In genomic region chrX:45233541-45233940, GRCh38 we compare ENCODE assay signal across 17 cellular contexts. TPM values are rescaled to one million over a fixed set of nuclear protein-coding genes. Genes with fewer than 3 reads are reported as not detected.
"Had no signal": no experiment of that assay in that cellular context is flagged by ENCODE, and none has a peak within 500 bp of the region (broad histone marks: within the 10 kb centered on the region; RNA-seq: fewer than 3 reads in every experiment).

No MANE protein-coding gene starts in this region.

- H3K36me3 ChIP-seq: pancreas, sigmoid colon, thyroid gland had no signal

- H3K27ac Mint-ChIP-seq: activated CD8-positive, alpha-beta memory T cell treated with anti-CD3 and anti-CD28 coated beads, Interleukin-2, amount 10 ng/mL, durations not matched to agents 7 days and 5 days; activated naive CD4-positive, alpha-beta T cell treated with anti-CD3 and anti-CD28 coated beads, Interleukin-2, amount 10 ng/mL, durations not matched to agents 7 days and 5 days had no signal

- ATAC-seq: activated CD8-positive, alpha-beta memory T cell treated with anti-CD3 and anti-CD28 coated beads, Interleukin-2, amount 10 ng/mL, durations not matched to agents 7 days and 5 days; body of pancreas; left lobe of liver; pancreas had no signal

- H3K4me3 Mint-ChIP-seq: activated CD8-positive, alpha-beta memory T cell treated with anti-CD3 and anti-CD28 coated beads, Interleukin-2, amount 10 ng/mL, durations not matched to agents 7 days and 5 days; activated naive CD4-positive, alpha-beta T cell treated with anti-CD3 and anti-CD28 coated beads, Interleukin-2, amount 10 ng/mL, durations not matched to agents 7 days and 5 days had no signal

- H3K27ac ChIP-seq: body of pancreas, pancreas, sigmoid colon, thyroid gland had no signal

- H3K27me3 Mint-ChIP-seq: activated CD8-positive, alpha-beta memory T cell treated with anti-CD3 and anti-CD28 coated beads, Interleukin-2, amount 10 ng/mL, durations not matched to agents 7 days and 5 days; activated naive CD4-positive, alpha-beta T cell treated with anti-CD3 and anti-CD28 coated beads, Interleukin-2, amount 10 ng/mL, durations not matched to agents 7 days and 5 days had no signal

- H3K27me3 ChIP-seq: body of pancreas, sigmoid colon, thyroid gland had no signal

- H3K4me3 ChIP-seq: body of pancreas, pancreas, sigmoid colon, thyroid gland had no signal

- H3K9me3 ChIP-seq: body of pancreas, pancreas, sigmoid colon, thyroid gland had no signal

- DNase-seq: activated CD4-positive, alpha-beta T cell treated with anti-CD3 and anti-CD28 coated beads, Interleukin-2, amount 50 U/mL, for 48 hours; activated CD4-positive, CD25-positive, alpha-beta regulatory T cell treated with anti-CD3 and anti-CD28 coated beads, Interleukin-2, amount 50 U/mL, for 72 hours; activated CD8-positive, alpha-beta memory T cell treated with anti-CD3 and anti-CD28 coated beads, Interleukin-2, amount 10 ng/mL, durations not matched to agents 7 days and 5 days; activated naive CD4-positive, alpha-beta T cell treated with anti-CD3 and anti-CD28 coated beads, Interleukin-2, amount 10 ng/mL, durations not matched to agents 7 days and 5 days; activated T-cell treated with anti-CD3 and anti-CD28 coated beads, Interleukin-2, amount 50 U/mL, for 1 hour; body of pancreas; central memory CD4-positive, alpha-beta T cell; cortex of kidney; effector CD8-positive, alpha-beta T cell; islet precursor cell; pancreas; sigmoid colon; stimulated activated CD4-positive, alpha-beta T cell treated with anti-CD3 and anti-CD28 coated beads, Interleukin-1b, Interleukin-23, amount 100 ng/mL, for 48 hours; T-helper 9 cell; thyroid gland had no signal

- H3K36me3 Mint-ChIP-seq: activated naive CD4-positive, alpha-beta T cell treated with anti-CD3 and anti-CD28 coated beads, Interleukin-2, amount 10 ng/mL, durations not matched to agents 7 days and 5 days had no signal

- H3K4me1 ChIP-seq: body of pancreas, pancreas, sigmoid colon, thyroid gland had no signal

RNA-seq across cellular contexts. Expression of gene DIPK2B, which starts 32.9 kb away (rescaled TPM):
- total RNA-seq: activated CD8-positive, alpha-beta memory T cell treated with anti-CD3 and anti-CD28 coated beads, Interleukin-2, amount 10 ng/mL, durations not matched to agents 7 days and 5 days; epithelial cell of proximal tubule had no signal
